Comparison of ENCODE assay signal across 20 cellular contexts in the genomic region with DNA sequence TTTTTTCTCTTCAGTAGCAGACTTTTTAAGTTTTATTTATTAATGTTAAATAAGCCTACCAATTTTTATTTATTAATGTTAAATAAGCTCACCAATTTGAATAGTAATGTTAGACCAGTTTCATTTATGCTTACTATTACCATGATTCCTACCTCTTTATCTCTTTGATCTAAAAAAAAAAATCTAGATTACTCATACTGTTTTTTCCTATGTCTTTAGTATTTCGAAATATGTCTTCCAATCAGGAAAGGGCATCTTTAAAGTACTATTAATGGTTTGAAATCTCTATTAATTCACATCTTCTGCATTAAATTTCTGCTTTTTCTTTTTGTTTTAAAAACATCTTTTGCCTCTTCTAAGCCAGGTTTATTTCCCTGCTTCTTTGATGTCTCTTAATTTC. TPM values are rescaled to one million over a fixed set of nuclear protein-coding genes. Genes with fewer than 3 reads are reported as not detected.
DNase-seq lines count a peak whose midpoint lies in the region; ATAC-seq, FAIRE-seq and TF ChIP-seq lines count a peak whose summit lies in the region.
"Had no signal": no experiment of that assay in that cellular context is flagged by ENCODE, and none has a peak within 500 bp of the region (broad histone marks: within the 10 kb centered on the region; RNA-seq: fewer than 3 reads in every experiment).

No MANE protein-coding gene starts in this region.

- H3K4me2 ChIP-seq in K562 (ENCODE audit: insufficient read depth, low read length): no peak overlapping the region

- peaks cover 22% of the 10 kb centered on the region for H3K4me1 Mint-ChIP-seq in HFFc6 (ENCODE audit: low read depth)
- H3K4me1 Mint-ChIP-seq: WTC11 had no signal

- WGBS in K562 (ENCODE audit: insufficient coverage, low coverage, missing lambda C conversion rate): 69% methylated on average over 1 of the region's 1 CpG

- no peak overlapping the region for H3K9ac ChIP-seq in K562 (ENCODE audit: insufficient read depth in 1 of 2, low read depth in 2 of 2, low read length in 2 of 2)

- ATAC-seq in K562: no peak
- ATAC-seq: CD8-positive, alpha-beta T cell; WTC11 had no signal

- H3K36me3 ChIP-seq in K562 (ENCODE audit: control insufficient read depth, insufficient read depth, low read length): peaks cover 60% of the 10 kb centered on the region

- no peaks in the 10 kb centered on the region for H4K20me1 ChIP-seq in K562 (replicated peaks; ENCODE audit: control insufficient read depth, insufficient read depth, low read length)

- no peak overlapping the region for H3K27ac ChIP-seq in K562 (ENCODE audit: extremely low read depth, low read depth, low read length)
- H3K27ac ChIP-seq: suprapubic skin, vagina had no signal

- in situ Hi-C loops in K562 (cut with MboI): no loop called here

- peaks cover 23% of the 10 kb centered on the region for H3K36me3 Mint-ChIP-seq in HFFc6 (ENCODE audit: low read depth)

- H3K9me1 ChIP-seq in K562 (ENCODE audit: control insufficient read depth, insufficient read depth, low read length): no peaks in the 10 kb centered on the region

- POLR2A ChIA-PET in K562 (lab: Yijun Ruan, JAX): interaction anchor here (1.3 kb wide), 1 partner anchor 23 kb away, joined by 4 read pairs; no protein-coding TSS in a partner anchor

- no peaks in the 10 kb centered on the region for H3K9me3 Mint-ChIP-seq in HFFc6
- H3K9me3 Mint-ChIP-seq: activated naive CD4-positive, alpha-beta T cell treated with anti-CD3 and anti-CD28 coated beads for 36 hours; CD8-positive, alpha-beta T cell; dendritic cell treated with granulocyte-macrophage colony-stimulating factor and Interleukin-4, amounts not matched to agents 40 ng/mL and 50 ng/mL, for 4 days; WTC11 had no signal

- CTCF ChIA-PET in K562 (lab: Yijun Ruan, JAX; ENCODE audit: low intra/inter-chr PET ratio): no interaction called here

- no peak for TF ChIP-seq RAD21 in K562 (CRISPR knock-in tag; conservative IDR thresholded peaks at IDR 0.05 in 1 of 2, IDR thresholded peaks at IDR 0.05 in 1 of 2)

- BruUV-seq in K562 (replicated peaks; lab: Mats Ljungman, UMichigan): no TSS peak

- H3K27ac Mint-ChIP-seq in HFFc6: no peak overlapping the region
- H3K27ac Mint-ChIP-seq: activated naive CD4-positive, alpha-beta T cell treated with anti-CD3 and anti-CD28 coated beads for 36 hours; CD8-positive, alpha-beta T cell; dendritic cell treated with granulocyte-macrophage colony-stimulating factor and Interleukin-4, amounts not matched to agents 40 ng/mL and 50 ng/mL, for 4 days; WTC11 had no signal

- TF ChIP-seq CTCF in HFFc6 (IDR thresholded peaks at IDR 0.05): no peak
- no peak for TF ChIP-seq CTCF in K562 (IDR thresholded peaks at IDR 0.05 in 2 of 3, conservative IDR thresholded peaks at IDR 0.05 in 1 of 3; ENCODE audit: insufficient read depth in 2 of 3, low read depth in 1 of 3, low read length in 3 of 3)

- no peaks in the 10 kb centered on the region for H3K9me3 ChIP-seq in K562 (replicated peaks; ENCODE audit: control insufficient read depth, insufficient read depth, low read depth, low read length)
- H3K9me3 ChIP-seq: suprapubic skin, vagina had no signal

- no peaks in the 10 kb centered on the region for H3K4me1 ChIP-seq in K562 (replicated peaks in 1 of 2; ENCODE audit: control insufficient read depth in 2 of 2, insufficient read depth in 2 of 2, low read length in 2 of 2)
- H3K4me1 ChIP-seq: suprapubic skin, vagina had no signal

- no peak for TF ChIP-seq POLR2A in K562 (conservative IDR thresholded peaks at IDR 0.05)

- H3K79me2 ChIP-seq in K562 (ENCODE audit: control insufficient read depth, insufficient read depth, low read length): no peaks in the 10 kb centered on the region; the same call in 2 of the 3 replicates

- H3K4me3 ChIP-seq in K562: no peak overlapping the region
- H3K4me3 ChIP-seq: suprapubic skin, vagina had no signal

- H3K4me3 Mint-ChIP-seq in HFFc6: 0 out of 2 replicates have a peak overlapping the region, but pooled peaks have one; percentile 11
- H3K4me3 Mint-ChIP-seq: activated naive CD4-positive, alpha-beta T cell treated with anti-CD3 and anti-CD28 coated beads for 36 hours; CD8-positive, alpha-beta T cell; dendritic cell treated with granulocyte-macrophage colony-stimulating factor and Interleukin-4, amounts not matched to agents 40 ng/mL and 50 ng/mL, for 4 days; WTC11 had no signal

- no peak for TF ChIP-seq EP300 in K562 (IDR thresholded peaks at IDR 0.05; ENCODE audit: low read length)

- H2AFZ ChIP-seq in K562 (ENCODE audit: low read depth, low read length): no peak overlapping the region

- intact Hi-C loops in K562 (cut with micrococcal nuclease): no loop called here
- intact Hi-C loops in posterior cingulate gyrus (cut with DNase I): no loop called here

- no peaks in the 10 kb centered on the region for H3K27me3 ChIP-seq in K562 (ENCODE audit: control insufficient read depth in 2 of 2, insufficient read depth in 2 of 2, low read length in 2 of 2)
- H3K27me3 ChIP-seq: suprapubic skin, vagina had no signal

- no peak for FAIRE-seq in K562 (lab: Jason Lieb, UNC)

- DNase-seq in AG08395 (ENCODE audit: low spot score) (peak; percentile 4), HFFc6 (no peak), K562 (ENCODE audit: extremely low read depth in 1 of 4, low spot score in 3 of 4) (no peak), iris pigment epithelial cell (ENCODE audit: low read depth) (peak; percentile 45), amniotic stem cell (lab: John Stamatoyannopoulos, UW) (no peak), NCI-H2227 treated with DMSO at 0.1 percent for 48 hours (lab: John Stamatoyannopoulos, UW) (no peak), posterior cingulate gyrus (no peak), T-helper 1 cell (no peak)
- DNase-seq: activated CD4-positive, alpha-beta T cell treated with anti-CD3 and anti-CD28 coated beads, Interleukin-2, amount 50 U/mL, for 48 hours; activated naive CD4-positive, alpha-beta T cell treated with anti-CD3 and anti-CD28 coated beads for 36 hours; CD8-positive, alpha-beta T cell; DMS79 treated with DMSO at 0.1 percent for 48 hours; NCI-H1436; NCI-H2171; NCI-H69; retina had no signal

- peaks cover 2% of the 10 kb centered on the region for H3K27me3 Mint-ChIP-seq in HFFc6 (ENCODE audit: insufficient read depth)
- H3K27me3 Mint-ChIP-seq: dendritic cell treated with granulocyte-macrophage colony-stimulating factor and Interleukin-4, amounts not matched to agents 40 ng/mL and 50 ng/mL, for 4 days had no signal

TF ChIP-seq in K562, 482 proteins besides CTCF, POLR2A, EP300 and RAD21 (continues in another document):
- TF ChIP-seq ZNF384 (IDR thresholded peaks at IDR 0.05; ENCODE audit: low read depth, low read length): 0 out of 2 replicates have a peak, but pooled peaks have one; percentile 6
- TF ChIP-seq, protein P1, sequence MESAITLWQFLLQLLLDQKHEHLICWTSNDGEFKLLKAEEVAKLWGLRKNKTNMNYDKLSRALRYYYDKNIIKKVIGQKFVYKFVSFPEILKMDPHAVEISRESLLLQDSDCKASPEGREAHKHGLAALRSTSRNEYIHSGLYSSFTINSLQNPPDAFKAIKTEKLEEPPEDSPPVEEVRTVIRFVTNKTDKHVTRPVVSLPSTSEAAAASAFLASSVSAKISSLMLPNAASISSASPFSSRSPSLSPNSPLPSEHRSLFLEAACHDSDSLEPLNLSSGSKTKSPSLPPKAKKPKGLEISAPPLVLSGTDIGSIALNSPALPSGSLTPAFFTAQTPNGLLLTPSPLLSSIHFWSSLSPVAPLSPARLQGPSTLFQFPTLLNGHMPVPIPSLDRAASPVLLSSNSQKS (CRISPR knock-in tag; IDR thresholded peaks at IDR 0.05): no peak
- TF ChIP-seq KLF6 (CRISPR knock-in tag; IDR thresholded peaks at IDR 0.05; ENCODE audit: borderline replicate concordance): no peak
- no peak for TF ChIP-seq ZNF561 (CRISPR knock-in tag; conservative IDR thresholded peaks at IDR 0.05)
- peak; percentile 51; the same call in 1 of the 2 replicates for TF ChIP-seq FOSL1 (tag; conservative IDR thresholded peaks at IDR 0.05)
- TF ChIP-seq, protein P2, sequence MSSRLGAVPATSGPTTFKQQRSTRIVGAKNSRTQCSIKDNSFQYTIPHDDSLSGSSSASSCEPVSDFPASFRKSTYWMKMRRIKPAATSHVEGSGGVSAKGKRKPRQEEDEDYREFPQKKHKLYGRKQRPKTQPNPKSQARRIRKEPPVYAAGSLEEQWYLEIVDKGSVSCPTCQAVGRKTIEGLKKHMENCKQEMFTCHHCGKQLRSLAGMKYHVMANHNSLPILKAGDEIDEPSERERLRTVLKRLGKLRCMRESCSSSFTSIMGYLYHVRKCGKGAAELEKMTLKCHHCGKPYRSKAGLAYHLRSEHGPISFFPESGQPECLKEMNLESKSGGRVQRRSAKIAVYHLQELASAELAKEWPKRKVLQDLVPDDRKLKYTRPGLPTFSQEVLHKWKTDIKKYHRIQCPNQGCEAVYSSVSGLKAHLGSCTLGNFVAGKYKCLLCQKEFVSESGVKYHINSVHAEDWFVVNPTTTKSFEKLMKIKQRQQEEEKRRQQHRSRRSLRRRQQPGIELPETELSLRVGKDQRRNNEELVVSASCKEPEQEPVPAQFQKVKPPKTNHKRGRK (tag; IDR thresholded peaks at IDR 0.05): no peak
- TF ChIP-seq, protein P3, sequence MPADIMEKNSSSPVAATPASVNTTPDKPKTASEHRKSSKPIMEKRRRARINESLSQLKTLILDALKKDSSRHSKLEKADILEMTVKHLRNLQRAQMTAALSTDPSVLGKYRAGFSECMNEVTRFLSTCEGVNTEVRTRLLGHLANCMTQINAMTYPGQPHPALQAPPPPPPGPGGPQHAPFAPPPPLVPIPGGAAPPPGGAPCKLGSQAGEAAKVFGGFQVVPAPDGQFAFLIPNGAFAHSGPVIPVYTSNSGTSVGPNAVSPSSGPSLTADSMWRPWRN (IDR thresholded peaks at IDR 0.05; ENCODE audit: low read depth): no peak

RNA-seq across cellular contexts. Expression of a gene that starts 27.5 kb away (rescaled TPM):
- total RNA-seq in HFFc6 (2021; fragmentation: NEBNext Ultra II Directional; extraction: Animal tissue kit (Norgen Biotek cat#: 25700)): 10 to 100 TPM; 15.7 to 22.4 (median 18.1) TPM
- 65.0 and 134 TPM in 2 replicates for total RNA-seq in K562 (2011; cell fraction: chromatin; rRNA removed; ENCODE audit: low replicate concordance)
- 51.1 and 51.4 TPM in 2 replicates for total RNA-seq in K562 (2011; cell fraction: nucleolus; rRNA removed)
- 45.8 and 52.1 TPM in 2 replicates for total RNA-seq in K562 (2011; cell fraction: nucleoplasm; rRNA removed)
- total RNA-seq in K562 (2014; rRNA removed) (4.1 and 5.3 TPM in 2 replicates), K562 (2014; rRNA removed; fragmentation: Illumina TruSeq; extraction: Trizol) (4.5 and 4.6 TPM in 2 replicates), K562 (2015; rRNA removed; fragmentation: Illumina TruSeq; extraction: Trizol) (5.7 and 5.8 TPM in 2 replicates), K562 (2021) (9.5 and 9.6 TPM in 2 replicates)
- polyA plus RNA-seq in K562 (2011; rRNA removed) (3.4 and 4.4 TPM in 2 replicates), K562 (2014; fragmentation: Illumina TruSeq; extraction: Trizol) (4.8 and 5.4 TPM in 2 replicates), K562 (2014; fragmentation: Nextera tagmentation; extraction: Ambion mirVana) (under 1 TPM; 0.15 to 0.28 TPM), K562 (2014; rRNA removed) (5.2 and 7.1 TPM in 2 replicates)
- polyA plus RNA-seq in K562 (2011; cell fraction: cytosol; rRNA removed): 2.2 and 3.6 TPM in 2 replicates
- polyA plus RNA-seq in K562 (2011; cell fraction: nucleus; rRNA removed): 24.5 and 27.3 TPM in 2 replicates
- 5.8 and 7.2 TPM in 2 replicates for polyA plus RNA-seq in K562 (2012)
- 7.0 and 9.2 TPM in 2 replicates for polyA minus RNA-seq in K562 (2011; rRNA and poly(A)+ RNA removed)
- 2.7 and 5.9 TPM in 2 replicates for polyA minus RNA-seq in K562 (2011; cell fraction: cytosol; rRNA and poly(A)+ RNA removed)
- 22.8 and 29.4 TPM in 2 replicates for polyA minus RNA-seq in K562 (2011; cell fraction: nucleus; rRNA and poly(A)+ RNA removed)

Comparison
In these comparisons a context has a peak if more than half of its experiments do, and no peak if none do; other contexts are left out.
1. DNase-seq: peak in AG08395 (single experiment) and iris pigment epithelial cell (single experiment); none in HFFc6 (single experiment), K562 (0 of 4), amniotic stem cell (single experiment), NCI-H2227 treated with DMSO at 0.1 percent for 48 hours (single experiment), posterior cingulate gyrus (0 of 10) and T-helper 1 cell (0 of 5).